Comparison of ENCODE assay signal across 17 cellular contexts in the genomic region with DNA sequence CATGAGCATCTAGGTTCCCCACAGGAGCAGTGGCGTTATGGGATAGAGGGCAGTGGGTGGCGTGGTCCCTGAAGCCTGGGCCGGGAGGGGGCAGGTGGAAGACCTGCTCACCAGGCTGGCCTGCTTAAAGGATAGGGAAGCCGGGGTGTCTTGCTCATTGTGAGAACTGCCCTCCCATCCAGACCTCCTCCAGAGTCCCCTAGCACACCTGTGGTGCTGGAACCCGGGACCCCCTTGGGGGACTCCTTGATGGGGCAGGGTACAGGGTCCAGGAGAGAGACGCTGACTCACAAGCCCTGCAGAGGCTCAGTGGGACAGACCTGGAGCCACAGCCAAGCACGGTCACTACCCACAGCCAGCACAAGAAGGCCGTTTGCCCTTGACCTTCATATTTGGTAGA. TPM values are rescaled to one million over a fixed set of nuclear protein-coding genes. Genes with fewer than 3 reads are reported as not detected.
"Had no signal": no experiment of that assay in that cellular context is flagged by ENCODE, and none has a peak within 500 bp of the region (broad histone marks: within the 10 kb centered on the region; RNA-seq: fewer than 3 reads in every experiment).

No MANE protein-coding gene starts in this region.

- FAIRE-seq: islet of Langerhans had no signal

- H3K4me3 ChIP-seq: breast epithelium, dorsolateral prefrontal cortex, heart right ventricle, skin epidermis, transverse colon had no signal

- H3K27ac Mint-ChIP-seq: activated CD8-positive, alpha-beta T cell treated with anti-CD3 and anti-CD28 coated beads for 36 hours; activated naive CD4-positive, alpha-beta T cell treated with anti-CD3 and anti-CD28 coated beads, Interleukin-2, amount 50 U/mL, for 72 hours; stimulated activated memory B cell treated with anti-CD40 and anti-IgM and Interleukin-4, amounts not matched to agents 10 μg/mL and 1 μg/mL and 100 μg/mL, for 72 hours had no signal

- H3K9me3 ChIP-seq: breast epithelium, heart right ventricle, transverse colon had no signal

- H3K27ac ChIP-seq: breast epithelium, dorsolateral prefrontal cortex, heart right ventricle, transverse colon had no signal

- DNase-seq: activated CD4-positive, alpha-beta T cell treated with anti-CD3 and anti-CD28 coated beads for 4 hours; activated CD8-positive, alpha-beta T cell treated with anti-CD3 and anti-CD28 coated beads for 36 hours; activated T-cell treated with anti-CD3 and anti-CD28 coated beads for 4 hours; amygdala; foreskin melanocyte; heart right ventricle; left ventricle myocardium superior; mesendoderm; transverse colon had no signal

- H3K36me3 Mint-ChIP-seq: activated naive CD4-positive, alpha-beta T cell treated with anti-CD3 and anti-CD28 coated beads, Interleukin-2, amount 50 U/mL, for 72 hours; stimulated activated memory B cell treated with anti-CD40 and anti-IgM and Interleukin-4, amounts not matched to agents 10 μg/mL and 1 μg/mL and 100 μg/mL, for 72 hours had no signal

- ATAC-seq: activated CD8-positive, alpha-beta T cell treated with anti-CD3 and anti-CD28 coated beads for 36 hours; activated naive CD4-positive, alpha-beta T cell treated with anti-CD3 and anti-CD28 coated beads, Interleukin-2, amount 50 U/mL, for 72 hours; heart right ventricle; left ventricle myocardium superior; stimulated activated memory B cell treated with anti-CD40 and anti-IgM and Interleukin-4, amounts not matched to agents 10 μg/mL and 1 μg/mL and 100 μg/mL, for 72 hours had no signal

- H3K4me3 Mint-ChIP-seq: activated CD8-positive, alpha-beta T cell treated with anti-CD3 and anti-CD28 coated beads for 36 hours; stimulated activated memory B cell treated with anti-CD40 and anti-IgM and Interleukin-4, amounts not matched to agents 10 μg/mL and 1 μg/mL and 100 μg/mL, for 72 hours had no signal

- H3K4me1 ChIP-seq: breast epithelium had no signal

- H3K9me3 Mint-ChIP-seq: activated CD8-positive, alpha-beta T cell treated with anti-CD3 and anti-CD28 coated beads for 36 hours; activated naive CD4-positive, alpha-beta T cell treated with anti-CD3 and anti-CD28 coated beads, Interleukin-2, amount 50 U/mL, for 72 hours; stimulated activated memory B cell treated with anti-CD40 and anti-IgM and Interleukin-4, amounts not matched to agents 10 μg/mL and 1 μg/mL and 100 μg/mL, for 72 hours had no signal

- H3K36me3 ChIP-seq: breast epithelium, heart right ventricle, transverse colon had no signal

RNA-seq across cellular contexts. Expression of a gene that starts 2.8 kb away (rescaled TPM):
- total RNA-seq: activated CD8-positive, alpha-beta T cell treated with anti-CD3 and anti-CD28 coated beads for 36 hours; activated naive CD4-positive, alpha-beta T cell treated with anti-CD3 and anti-CD28 coated beads, Interleukin-2, amount 50 U/mL, for 72 hours; chondrocyte; left ventricle myocardium superior; osteocyte had no signal
